10 cellular contexts compared by ENCODE assay signal in genomic region chr9:133702798-133703570, GRCh38. TPM values are rescaled to one million over a fixed set of nuclear protein-coding genes. Genes with fewer than 3 reads are reported as not detected.
DNase-seq lines count a peak whose midpoint lies in the region; ATAC-seq and TF ChIP-seq lines count a peak whose summit lies in the region.
"Had no signal": no experiment of that assay in that cellular context is flagged by ENCODE, and none has a peak within 500 bp of the region (broad histone marks: within the 10 kb centered on the region; RNA-seq: fewer than 3 reads in every experiment).

No MANE protein-coding gene starts in this region.

- WGBS in right lobe of liver (ENCODE audit: insufficient coverage, low coverage, low lambda C conversion rate, missing lambda C conversion rate) = 83% methylated on average over 9 of the region's 39 CpGs

- H3K27me3 Mint-ChIP-seq in activated naive CD8-positive, alpha-beta T cell treated with anti-CD3 and anti-CD28 coated beads, Interleukin-2, amount 10 ng/mL, durations not matched to agents 7 days and 5 days = peaks cover 3% of the 10 kb centered on the region

- peak overlapping the region; percentile 75 for H3K4me3 Mint-ChIP-seq in activated naive CD8-positive, alpha-beta T cell treated with anti-CD3 and anti-CD28 coated beads, Interleukin-2, amount 10 ng/mL, durations not matched to agents 7 days and 5 days

- H3K4me1 ChIP-seq in right lobe of liver = no peaks in the 10 kb centered on the region
- H3K4me1 ChIP-seq in thoracic aorta (ENCODE audit: control insufficient read depth in 1 of 2, low read depth in 2 of 2) = peaks cover 4 to 7% of the 10 kb centered on the region in 2 donors

- POLR2A ChIA-PET in activated naive CD8-positive, alpha-beta T cell treated with anti-CD3 and anti-CD28 coated beads, Interleukin-2, amount 10 ng/mL, durations not matched to agents 7 days and 5 days (lab: Charles Lee) = interaction anchor here (1.0 to 4.9 kb wide), 3 partner anchors 11 to 23 kb away, joined by 3 to 38 read pairs (median 3); no protein-coding TSS in a partner anchor

- TF ChIP-seq POLR2A in right lobe of liver (IDR thresholded peaks at IDR 0.05) = no peak

- peak; percentile 6 for ATAC-seq in activated naive CD8-positive, alpha-beta T cell treated with anti-CD3 and anti-CD28 coated beads, Interleukin-2, amount 10 ng/mL, durations not matched to agents 7 days and 5 days (ENCODE audit: low read depth)
- ATAC-seq in right lobe of liver (no peak), thoracic aorta (ENCODE audit: insufficient number of reproducible peaks, low FRiP score, low read depth) (no peak), HG03025 (IDR thresholded peaks at IDR 0.05; ENCODE audit: low FRiP score, unreplicated experiment) (no peak), HG02852 (IDR thresholded peaks at IDR 0.05; ENCODE audit: unreplicated experiment) (no peak)

- no peak for TF ChIP-seq CTCF in right lobe of liver (IDR thresholded peaks at IDR 0.05)
- no peak for TF ChIP-seq CTCF in thoracic aorta (IDR thresholded peaks at IDR 0.05)

- H3K27ac Mint-ChIP-seq in activated naive CD8-positive, alpha-beta T cell treated with anti-CD3 and anti-CD28 coated beads, Interleukin-2, amount 10 ng/mL, durations not matched to agents 7 days and 5 days = peak overlapping the region; percentile 87

- H3K4me3 ChIP-seq in right lobe of liver = no peak overlapping the region
- H3K4me3 ChIP-seq in thoracic aorta = peak overlapping the region; percentile 64

- intact Hi-C loops in right lobe of liver (cut with DNase I) = no loop called here

- H3K27ac ChIP-seq in right lobe of liver = no peak overlapping the region
- no peak overlapping the region for H3K27ac ChIP-seq in thoracic aorta

- H3K27me3 ChIP-seq in right lobe of liver (no peaks in the 10 kb centered on the region), thoracic aorta (replicated peaks; ENCODE audit: insufficient read depth) (no peaks in the 10 kb centered on the region)

- H3K9me3 ChIP-seq in right lobe of liver (no peaks in the 10 kb centered on the region), thoracic aorta (no peaks in the 10 kb centered on the region)

- H3K9me3 Mint-ChIP-seq in activated naive CD8-positive, alpha-beta T cell treated with anti-CD3 and anti-CD28 coated beads, Interleukin-2, amount 10 ng/mL, durations not matched to agents 7 days and 5 days = no peaks in the 10 kb centered on the region

- peaks cover 0 to 36% (median 6%) of the 10 kb centered on the region in 4 donors for H3K36me3 ChIP-seq in right lobe of liver
- no peaks in the 10 kb centered on the region for H3K36me3 ChIP-seq in thoracic aorta

- H3K36me3 Mint-ChIP-seq in activated naive CD8-positive, alpha-beta T cell treated with anti-CD3 and anti-CD28 coated beads, Interleukin-2, amount 10 ng/mL, durations not matched to agents 7 days and 5 days = peaks cover 1% of the 10 kb centered on the region

- peaks cover 21% of the 10 kb centered on the region for H3K4me1 Mint-ChIP-seq in activated naive CD8-positive, alpha-beta T cell treated with anti-CD3 and anti-CD28 coated beads, Interleukin-2, amount 10 ng/mL, durations not matched to agents 7 days and 5 days

- DNase-seq in NCI-H345 treated with DMSO at 0.1 percent for 48 hours (lab: John Stamatoyannopoulos, UW; ENCODE audit: unreplicated experiment) (peak; percentile 39), NCI-H345 (lab: John Stamatoyannopoulos, UW) (no peak), right lobe of liver (peak in 2 of 3 donors; percentile 15 to 55), thoracic aorta (ENCODE audit: low spot score) (no peak), NCI-H69 (lab: John Stamatoyannopoulos, UW) (no peak)
- no peak for DNase-seq in activated naive CD8-positive, alpha-beta T cell treated with anti-CD3 and anti-CD28 coated beads, Interleukin-2, amount 10 ng/mL, durations not matched to agents 7 days and 5 days
- DNase-seq: NCI-H2081 treated with DMSO at 0.1 percent for 48 hours, occipital lobe had no signal

RNA-seq across cellular contexts. Expression of gene SARDH, which starts 35.2 kb away (rescaled TPM):
- 1 to 10 TPM; 1.6 to 2.3 TPM for total RNA-seq in activated naive CD8-positive, alpha-beta T cell treated with anti-CD3 and anti-CD28 coated beads, Interleukin-2, amount 10 ng/mL, durations not matched to agents 7 days and 5 days
- total RNA-seq in right lobe of liver (100 to 1,000 TPM in 3 of 6 experiments, 10 to 100 TPM in 3; 67.3 to 183 (median 101) TPM), thoracic aorta (1 to 10 TPM; 1.8 to 4.3 TPM)

Comparison
In these comparisons a context has a peak if more than half of its experiments do, and no peak if none do; other contexts are left out.
1. DNase-seq: peak in NCI-H345 treated with DMSO at 0.1 percent for 48 hours (single experiment) and right lobe of liver (2 of 3); none in NCI-H345 (single experiment), activated naive CD8-positive, alpha-beta T cell treated with anti-CD3 and anti-CD28 coated beads, Interleukin-2, amount 10 ng/mL, durations not matched to agents 7 days and 5 days (single experiment), thoracic aorta (single experiment) and NCI-H69 (single experiment).
2. RNA of gene SARDH, which starts 35.2 kb away (total RNA-seq): 67.3 to 183 TPM in right lobe of liver; 1.8 to 4.3 TPM in thoracic aorta and 1.6 to 2.3 TPM in activated naive CD8-positive, alpha-beta T cell treated with anti-CD3 and anti-CD28 coated beads, Interleukin-2, amount 10 ng/mL, durations not matched to agents 7 days and 5 days; every median in the first group is over 10 times any median in the second.